In genomic region chr6:7629321-7629720, GRCh38 we compare ENCODE assay signal across 32 cellular contexts.
"Had no signal": no experiment of that assay in that cellular context is flagged by ENCODE, and none has a peak within 500 bp of the region (broad histone marks: within the 10 kb centered on the region; RNA-seq: fewer than 3 reads in every experiment).

No MANE protein-coding gene starts in this region.

- H3K9ac ChIP-seq: SK-N-SH had no signal

- H3K36me3 ChIP-seq: brain microvascular endothelial cell, Peyer's patch, SJSA1 had no signal

- H3K4me2 ChIP-seq: SK-N-SH had no signal

- H3K4me1 ChIP-seq: Peyer's patch had no signal

- ATAC-seq: activated CD4-positive, alpha-beta T cell treated with anti-CD3 and anti-CD28 coated beads for 36 hours; activated CD4-positive, CD25-positive, alpha-beta regulatory T cell treated with anti-CD3 and anti-CD28 coated beads, Interleukin-2, amount 50 U/mL, for 24 hours; PC-3; WTC11 had no signal

- H3K27me3 ChIP-seq: brain microvascular endothelial cell, Peyer's patch, SJSA1 had no signal

- DNase-seq: activated CD4-positive, alpha-beta memory T cell treated with anti-CD3 and anti-CD28 coated beads for 36 hours; activated CD4-positive, alpha-beta T cell treated with anti-CD3 and anti-CD28 coated beads for 36 hours; activated CD4-positive, alpha-beta T cell treated with anti-CD3 and anti-CD28 coated beads, Interleukin-2, amount 50 U/mL, for 1 hour; activated CD8-positive, alpha-beta memory T cell treated with anti-CD3 and anti-CD28 coated beads, Interleukin-2, amount 50 U/mL, for 4 hours; activated effector memory CD4-positive, alpha-beta T cell treated with Interleukin-2 at 50 U/mL for 16 hours; activated naive CD4-positive, alpha-beta T cell; activated naive CD4-positive, alpha-beta T cell treated with anti-CD3 and anti-CD28 coated beads, Interleukin-2, amount 50 U/mL, for 16 hours; activated naive CD8-positive, alpha-beta T cell treated with anti-CD3 and anti-CD28 coated beads for 36 hours; activated T-cell treated with anti-CD3 and anti-CD28 coated beads, Interleukin-2, amount 50 U/mL, for 48 hours; amniotic stem cell; aorta; brain microvascular endothelial cell; central memory CD4-positive, alpha-beta T cell; NCI-H1092 treated with DMSO at 0.1 percent for 48 hours; NCI-H1417; NCI-H146; NCI-H187; NCI-H2029 treated with DMSO at 0.1 percent for 48 hours; NCI-H2107; NCI-H2171; NCI-H510A; NCI-H526; NCI-H748 treated with DMSO at 0.1 percent for 48 hours; NK-92 treated with Interleukin-12 subunit alpha and Interleukin-12 subunit beta, amount 100 ng/mL, for 24 hours; PC-3; Peyer's patch; RPMI8226; SHP77 treated with DMSO at 0.1 percent for 48 hours; SK-N-SH had no signal

- H3K27ac ChIP-seq: brain microvascular endothelial cell, Peyer's patch, SJSA1 had no signal

- H3K4me3 ChIP-seq: Peyer's patch, SJSA1 had no signal

- H3K9me3 ChIP-seq: Peyer's patch, SJSA1, SK-N-SH had no signal
